19 cellular contexts compared by ENCODE assay signal in genomic region chr11:17010851-17011420, GRCh38. TPM values are rescaled to one million over a fixed set of nuclear protein-coding genes. Genes with fewer than 3 reads are reported as not detected.
DNase-seq lines count a peak whose midpoint lies in the region; ATAC-seq, FAIRE-seq and TF ChIP-seq lines count a peak whose summit lies in the region.
"Had no signal": no experiment of that assay in that cellular context is flagged by ENCODE, and none has a peak within 500 bp of the region (broad histone marks: within the 10 kb centered on the region; RNA-seq: fewer than 3 reads in every experiment).

No MANE protein-coding gene starts in this region.

- H3K9me3 ChIP-seq in Loucy (ENCODE audit: insufficient read depth, low read depth, low read length) (no peaks in the 10 kb centered on the region), PC-3 (ENCODE audit: low read length) (no peaks in the 10 kb centered on the region), small intestine (ENCODE audit: control insufficient read depth, low read depth) (no peaks in the 10 kb centered on the region)
- H3K9me3 ChIP-seq: Caco-2, Peyer's patch had no signal

- TF ChIP-seq CTCF in Loucy (conservative IDR thresholded peaks at IDR 0.05; ENCODE audit: low read length) (no peak), PC-3 (conservative IDR thresholded peaks at IDR 0.05; ENCODE audit: low read depth, low read length) (no peak), D721Med (IDR thresholded peaks at IDR 0.05; ENCODE audit: insufficient read depth, missing control alignments) (no peak)

- ATAC-seq in PC-3 (no peak), HG02938 (IDR thresholded peaks at IDR 0.05; ENCODE audit: unreplicated experiment) (no peak)
- ATAC-seq: Right ventricle myocardium inferior, T-cell had no signal

- no peaks in the 10 kb centered on the region for H3K27me3 ChIP-seq in Loucy (ENCODE audit: insufficient read depth, low read length, poor library complexity, severe bottlenecking)
- H3K27me3 ChIP-seq in PC-3 (ENCODE audit: low read length): no peaks in the 10 kb centered on the region
- H3K27me3 ChIP-seq in small intestine (ENCODE audit: control insufficient read depth in 2 of 2, insufficient read depth in 2 of 2, low read length in 2 of 2): peaks cover 0 to 3% of the 10 kb centered on the region in 2 donors
- H3K27me3 ChIP-seq: Peyer's patch had no signal

- H3K79me2 ChIP-seq in Loucy (ENCODE audit: insufficient read depth, low read length) (peaks cover 8% of the 10 kb centered on the region; the same call in 1 of the 2 replicates), PC-3 (ENCODE audit: low read length) (peaks cover 47% of the 10 kb centered on the region)

- BruUV-seq in PC-3 (replicated peaks; lab: Mats Ljungman, UMichigan): no TSS peak

- no peaks in the 10 kb centered on the region for H3F3A ChIP-seq in Loucy (ENCODE audit: low read depth)
- H3F3A ChIP-seq in PC-3 (ENCODE audit: low read length, unreplicated experiment): no peaks in the 10 kb centered on the region

- intact Hi-C loops in PC-3 (cut with micrococcal nuclease): no loop called here

- peaks cover 16% of the 10 kb centered on the region for H3K4me1 ChIP-seq in Loucy (ENCODE audit: insufficient read depth, low read length, poor library complexity, severe bottlenecking)
- H3K4me1 ChIP-seq in PC-3 (ENCODE audit: insufficient read depth, low read length): peaks cover 29% of the 10 kb centered on the region
- peaks cover 0 to 7% of the 10 kb centered on the region in 2 donors for H3K4me1 ChIP-seq in small intestine (ENCODE audit: control insufficient read depth in 2 of 2, insufficient read depth in 1 of 2, low read depth in 1 of 2, low read length in 1 of 2)

- H3K9ac ChIP-seq in Loucy (ENCODE audit: low read depth, low read length, poor library complexity, severe bottlenecking): no peak overlapping the region
- no peak overlapping the region for H3K9ac ChIP-seq in PC-3 (ENCODE audit: low read length)
- H3K9ac ChIP-seq: KMS-11 had no signal

- FAIRE-seq in small intestine (lab: Jason Lieb, UNC) (no peak), D721Med (lab: Jason Lieb, UNC) (no peak)
- FAIRE-seq: GM19239 had no signal

- H3K4me2 ChIP-seq in Loucy (ENCODE audit: low read depth, low read length, poor library complexity, severe bottlenecking) (peak overlapping the region; percentile 6), PC-3 (ENCODE audit: low read length) (peak overlapping the region; percentile 92)
- H3K4me2 ChIP-seq: KMS-11 had no signal

- H3K27ac ChIP-seq in PC-3 (ENCODE audit: low read length): peak overlapping the region; percentile 17; the same call in 1 of the 2 replicates
- no peak overlapping the region for H3K27ac ChIP-seq in small intestine (ENCODE audit: low read depth in 1 of 2, low read length in 1 of 2)
- H3K27ac ChIP-seq: KMS-11 had no signal

- POLR2A ChIA-PET in PC-3 (lab: Charles Lee; ENCODE audit: unreplicated experiment): interaction anchor here (0.6 kb wide), 1 partner anchor 42 kb away, joined by 5 read pairs; no protein-coding TSS in a partner anchor

- H3K36me3 ChIP-seq in Loucy (ENCODE audit: insufficient read depth, low read length): no peaks in the 10 kb centered on the region
- H3K36me3 ChIP-seq in PC-3 (ENCODE audit: low read depth, low read length): peaks cover 4% of the 10 kb centered on the region; the same call in 1 of the 2 replicates
- no peaks in the 10 kb centered on the region for H3K36me3 ChIP-seq in small intestine (ENCODE audit: control insufficient read depth in 2 of 2, insufficient read depth in 2 of 2, low read length in 2 of 2)
- H3K36me3 ChIP-seq: Peyer's patch had no signal

- no peak for DNase-seq in PC-3
- DNase-seq in islet precursor cell: peak; percentile 68
- DNase-seq in small intestine: peak; percentile 32
- no peak for DNase-seq in NCI-H510A treated with DMSO at 0.1 percent for 48 hours (lab: John Stamatoyannopoulos, UW)
- DNase-seq in D721Med (ENCODE audit: insufficient read length, low spot score): no peak
- DNase-seq: Caco-2; CD4-positive, CD25-positive, alpha-beta regulatory T cell; EL; NCI-H1048; NCI-H2081 treated with DMSO at 0.1 percent for 48 hours; NCI-H345; NCI-H82; Peyer's patch; T-cell had no signal

- H2AFZ ChIP-seq in Loucy (ENCODE audit: low read length) (no peak overlapping the region), PC-3 (ENCODE audit: low read length) (peak overlapping the region; percentile 46; the same call in 1 of the 2 replicates)

- WGBS in small intestine, 3 donors: 43 to 70% (median 44%) methylated on average over 8 of the region's 8 CpGs

- H3K4me3 ChIP-seq in Loucy (ENCODE audit: low read length, poor library complexity, severe bottlenecking) (no peak overlapping the region), PC-3 (ENCODE audit: low read length) (no peak overlapping the region; the same call in 1 of the 2 replicates), small intestine (ENCODE audit: low read depth in 1 of 2, low read length in 2 of 2) (no peak overlapping the region)

- H3K9me2 ChIP-seq in Loucy (replicated peaks; ENCODE audit: low read depth, low read length): no peaks in the 10 kb centered on the region
- no peaks in the 10 kb centered on the region for H3K9me2 ChIP-seq in PC-3 (replicated peaks; ENCODE audit: low read length)

- CTCF ChIA-PET in PC-3 (lab: Charles Lee): no interaction called here

- H4K20me1 ChIP-seq in Loucy (ENCODE audit: insufficient read depth, low read length, poor library complexity, severe bottlenecking) (no peaks in the 10 kb centered on the region), PC-3 (ENCODE audit: low read length) (no peaks in the 10 kb centered on the region)

RNA-seq across cellular contexts. Expression of gene PLEKHA7, which starts 3.3 kb away (rescaled TPM):
- 18.4 and 20.7 TPM in 2 replicates for total RNA-seq in PC-3 (2014; rRNA removed)
- 10 to 100 TPM; 28.1 to 69.3 (median 52.1) TPM for polyA plus RNA-seq in small intestine

Comparison
In these comparisons a context has a peak if more than half of its experiments do, and no peak if none do; other contexts are left out.
1. DNase-seq: peak in islet precursor cell (single experiment) and small intestine (single experiment); none in PC-3 (single experiment), NCI-H510A treated with DMSO at 0.1 percent for 48 hours (single experiment) and D721Med (single experiment).